ENCODE assay signal across 1 cellular context in the genomic region with DNA sequence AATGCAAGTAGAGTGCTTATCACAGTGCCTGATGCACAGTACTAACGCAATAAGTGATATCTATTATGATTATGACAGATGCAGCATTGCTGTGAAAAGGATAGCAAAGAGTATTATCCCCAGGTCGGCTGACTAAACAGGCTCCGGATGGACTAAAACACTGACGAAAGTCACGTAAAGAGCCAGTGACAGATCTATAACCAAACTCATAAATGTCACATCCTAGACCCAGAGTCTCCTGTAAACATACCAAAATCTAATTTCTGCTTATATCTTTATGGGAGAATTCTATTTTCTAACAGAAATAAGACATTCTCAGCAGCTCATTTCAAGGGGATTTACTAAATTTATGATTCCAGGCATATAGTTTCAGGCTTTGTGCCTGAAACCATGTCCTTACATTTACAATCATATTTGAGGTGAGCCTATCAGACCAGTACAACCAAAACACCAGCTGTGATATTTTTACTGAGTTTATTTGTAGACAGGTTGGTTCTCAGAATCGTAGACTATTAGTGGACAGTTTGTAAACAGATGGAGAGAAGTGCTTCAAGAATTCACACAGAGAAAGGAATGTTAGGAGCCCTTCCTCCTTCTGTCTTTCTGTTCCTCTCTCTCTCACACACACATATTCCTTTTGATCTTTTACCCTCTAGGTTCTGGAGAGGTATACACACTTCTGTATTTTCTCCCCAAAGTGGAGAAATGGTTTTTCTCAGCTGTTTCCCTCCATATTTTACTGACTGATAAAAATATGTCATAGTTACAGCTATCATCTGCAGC.
TF ChIP-seq lines count a peak whose summit lies in the region.

No MANE protein-coding gene starts in this region.

TF ChIP-seq in GM23338, 12 proteins besides CTCF, POLR2A, EP300 and RAD21 (continued from another document):
- TF ChIP-seq ZNF462 (CRISPR knock-in tag; IDR thresholded peaks at IDR 0.05) (no peak), REST (IDR thresholded peaks at IDR 0.05; ENCODE audit: unreplicated experiment) (no peak), ZNF331 (CRISPR knock-in tag; IDR thresholded peaks at IDR 0.05; ENCODE audit: low read depth) (no peak), EZH2phosphoT487 (IDR thresholded peaks at IDR 0.05; ENCODE audit: unreplicated experiment) (no peak), NANOG (IDR thresholded peaks at IDR 0.05; ENCODE audit: borderline replicate concordance) (no peak), CREB1 (CRISPR knock-in tag; IDR thresholded peaks at IDR 0.05; ENCODE audit: low read depth) (no peak), JUNB (IDR thresholded peaks at IDR 0.05; ENCODE audit: unreplicated experiment) (no peak), STAT1 (IDR thresholded peaks at IDR 0.05; ENCODE audit: unreplicated experiment) (no peak)
